ENCODE assay signal across 11 cellular contexts in the genomic region with DNA sequence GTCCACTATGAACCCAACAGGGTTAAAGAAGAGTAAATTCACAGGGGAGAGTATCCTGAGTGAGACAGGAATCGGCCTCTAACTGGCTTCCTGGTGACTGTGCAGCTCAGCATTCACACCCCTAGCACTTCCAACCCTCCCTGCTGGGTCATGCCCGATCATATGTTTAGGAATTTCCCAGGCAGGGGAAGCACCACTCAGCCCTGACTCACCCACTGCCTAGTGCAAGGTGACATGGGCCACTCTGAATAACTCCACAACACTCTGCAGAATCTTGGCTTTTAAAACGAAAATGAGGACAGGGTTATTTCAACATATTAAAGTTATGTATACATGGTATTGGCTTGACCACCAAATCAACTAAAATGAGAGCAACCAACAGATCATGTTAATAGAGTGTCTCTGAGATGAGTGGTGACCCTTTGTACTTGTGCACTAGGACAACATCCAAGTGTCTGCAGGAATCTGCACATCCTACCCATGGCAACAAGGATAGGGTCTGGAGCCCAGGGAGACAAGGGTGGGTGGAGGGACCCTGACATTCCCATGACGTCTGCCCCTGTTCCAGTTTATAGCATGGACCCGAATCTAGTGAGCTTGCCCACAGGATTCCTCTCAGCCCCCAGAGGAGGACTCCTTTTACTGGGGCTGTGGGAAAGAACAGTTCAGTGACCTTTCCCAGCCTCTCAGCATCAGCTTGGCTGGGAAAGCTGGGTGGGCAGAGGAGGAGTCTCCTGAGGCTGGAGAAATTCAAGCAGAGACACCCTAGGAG.
DNase-seq lines count a peak whose midpoint lies in the region; ATAC-seq, FAIRE-seq and TF ChIP-seq lines count a peak whose summit lies in the region.
"Had no signal": no experiment of that assay in that cellular context is flagged by ENCODE, and none has a peak within 500 bp of the region (broad histone marks: within the 10 kb centered on the region; RNA-seq: fewer than 3 reads in every experiment).

No MANE protein-coding gene starts in this region.

- intact Hi-C loops in endothelial cell of umbilical vein (cut with micrococcal nuclease) (no loop called here), lower lobe of right lung (cut with DNase I) (no loop called here)
- intact Hi-C loops in activated T-helper 1 cell treated with anti-CD3 and anti-CD28 coated beads, Interleukin-12 subunit alpha, Interleukin-12 subunit beta, Interleukin-2, Interleukin-4 antibody, amounts not matched to agents 30 ng/mL and 10 ng/mL and 1 ng/mL, durations not matched to agents 14 hours and 24 hours and 36 hours (cut with micrococcal nuclease), result no loop called here

- no peak overlapping the region for H3K4me3 Mint-ChIP-seq in activated T-helper 1 cell treated with anti-CD3 and anti-CD28 coated beads, Interleukin-12 subunit alpha, Interleukin-12 subunit beta, Interleukin-2, Interleukin-4 antibody, amounts not matched to agents 30 ng/mL and 10 ng/mL and 1 ng/mL, durations not matched to agents 14 hours and 24 hours and 36 hours
- no peak overlapping the region for H3K4me3 Mint-ChIP-seq in H9
- H3K4me3 Mint-ChIP-seq: memory B cell had no signal

- H3K36me3 ChIP-seq in endothelial cell of umbilical vein (ENCODE audit: control insufficient read depth in 2 of 2, extremely low read depth in 1 of 2, insufficient read depth in 2 of 2, low read length in 2 of 2), result no peaks in the 10 kb centered on the region
- no peaks in the 10 kb centered on the region for H3K36me3 ChIP-seq in lower lobe of right lung

- TF ChIP-seq POLR2A in endothelial cell of umbilical vein (IDR thresholded peaks at IDR 0.05; ENCODE audit: low read depth, low read length), result no peak

- no TSS peak for BruUV-seq in endothelial cell of umbilical vein (replicated peaks; lab: Mats Ljungman, UMichigan)

- H2AFZ ChIP-seq in endothelial cell of umbilical vein (ENCODE audit: low read depth, low read length) (no peak overlapping the region), H9 (ENCODE audit: low read length) (no peak overlapping the region)

- no peak overlapping the region for H2BK120ac ChIP-seq in H9 (ENCODE audit: low read depth, low read length, poor library complexity, severe bottlenecking)

- no peaks in the 10 kb centered on the region for H3K27me3 Mint-ChIP-seq in activated T-helper 1 cell treated with anti-CD3 and anti-CD28 coated beads, Interleukin-12 subunit alpha, Interleukin-12 subunit beta, Interleukin-2, Interleukin-4 antibody, amounts not matched to agents 30 ng/mL and 10 ng/mL and 1 ng/mL, durations not matched to agents 14 hours and 24 hours and 36 hours (ENCODE audit: insufficient read depth)
- no peaks in the 10 kb centered on the region for H3K27me3 Mint-ChIP-seq in H9 (ENCODE audit: low read depth)
- H3K27me3 Mint-ChIP-seq: memory B cell had no signal

- no peak overlapping the region for H2BK15ac ChIP-seq in H9 (ENCODE audit: low read depth, low read length)

- H3K9me3 ChIP-seq in endothelial cell of umbilical vein (replicated peaks; ENCODE audit: control insufficient read depth, insufficient read depth, low read length) (no peaks in the 10 kb centered on the region), lower lobe of right lung (no peaks in the 10 kb centered on the region), H9 (ENCODE audit: control insufficient read depth, low read depth, low read length) (no peaks in the 10 kb centered on the region)
- H3K9me3 ChIP-seq: ascending aorta had no signal

- H3K27me3 ChIP-seq in endothelial cell of umbilical vein (ENCODE audit: control insufficient read depth in 2 of 2, insufficient read depth in 2 of 2, low read length in 2 of 2) (no peaks in the 10 kb centered on the region), lower lobe of right lung (ENCODE audit: low read depth) (no peaks in the 10 kb centered on the region), H9 (ENCODE audit: insufficient read depth, low read length) (no peaks in the 10 kb centered on the region)
- H3K27me3 ChIP-seq: ascending aorta had no signal

- H3K9me1 ChIP-seq in endothelial cell of umbilical vein (replicated peaks; ENCODE audit: control insufficient read depth, extremely low read depth, insufficient read depth, low read length), result no peaks in the 10 kb centered on the region

- H3K4me1 ChIP-seq in endothelial cell of umbilical vein (ENCODE audit: control insufficient read depth, extremely low read depth, insufficient read depth, low read length) (peaks cover 8% of the 10 kb centered on the region), lower lobe of right lung (peaks cover 8% of the 10 kb centered on the region), H9 (ENCODE audit: insufficient read depth, low read length) (no peaks in the 10 kb centered on the region)
- H3K4me1 ChIP-seq: ascending aorta had no signal

- no peaks in the 10 kb centered on the region for H3K4me1 Mint-ChIP-seq in activated T-helper 1 cell treated with anti-CD3 and anti-CD28 coated beads, Interleukin-12 subunit alpha, Interleukin-12 subunit beta, Interleukin-2, Interleukin-4 antibody, amounts not matched to agents 30 ng/mL and 10 ng/mL and 1 ng/mL, durations not matched to agents 14 hours and 24 hours and 36 hours (ENCODE audit: low read depth)
- H3K4me1 Mint-ChIP-seq in H9, result no peaks in the 10 kb centered on the region
- H3K4me1 Mint-ChIP-seq: memory B cell had no signal

- no peak overlapping the region for H2BK20ac ChIP-seq in H9 (ENCODE audit: low read depth, low read length, poor library complexity, severe bottlenecking)

- no peaks in the 10 kb centered on the region for H3K36me3 Mint-ChIP-seq in activated T-helper 1 cell treated with anti-CD3 and anti-CD28 coated beads, Interleukin-12 subunit alpha, Interleukin-12 subunit beta, Interleukin-2, Interleukin-4 antibody, amounts not matched to agents 30 ng/mL and 10 ng/mL and 1 ng/mL, durations not matched to agents 14 hours and 24 hours and 36 hours (ENCODE audit: low read depth)
- no peaks in the 10 kb centered on the region; a peak in 4 of 7 replicates for H3K36me3 Mint-ChIP-seq in H9 (ENCODE audit: insufficient read depth in 1 of 3, low read depth in 3 of 3)
- H3K36me3 Mint-ChIP-seq: memory B cell had no signal

- H3K14ac ChIP-seq in H9 (ENCODE audit: insufficient read depth, low read length), result no peak overlapping the region

- FAIRE-seq in endothelial cell of umbilical vein (lab: Jason Lieb, UNC), result peak; percentile 64

- no peak overlapping the region for H3K9ac ChIP-seq in endothelial cell of umbilical vein (replicated peaks; ENCODE audit: extremely low read depth, insufficient read depth, low read length)
- no peak overlapping the region for H3K9ac ChIP-seq in H9 (ENCODE audit: extremely low read depth, insufficient read length, low read length)

- no peak overlapping the region for H4K8ac ChIP-seq in H9 (replicated peaks; ENCODE audit: insufficient read length, low read depth, low read length)

- H3K79me2 ChIP-seq in endothelial cell of umbilical vein (ENCODE audit: control insufficient read depth, insufficient read depth, low read length) (no peaks in the 10 kb centered on the region), H9 (ENCODE audit: insufficient read depth, low read length) (no peaks in the 10 kb centered on the region)

- no peak overlapping the region for H2AK5ac ChIP-seq in H9 (ENCODE audit: insufficient read length, low read length)

- H4K91ac ChIP-seq in H9 (ENCODE audit: insufficient read length, low read depth, low read length), result no peak overlapping the region

- peak; percentile 90 to 91 for ATAC-seq in lower lobe of right lung
- ATAC-seq in GM18511 (IDR thresholded peaks at IDR 0.05; ENCODE audit: unreplicated experiment), result no peak

- H3T11ph ChIP-seq in H9 (ENCODE audit: low read length), result no peak overlapping the region

- no peak overlapping the region for H3K56ac ChIP-seq in H9 (ENCODE audit: insufficient read length, low read depth, low read length)

- no peak overlapping the region for H4K5ac ChIP-seq in H9 (ENCODE audit: insufficient read length, low read depth, low read length)

- H3K4me2 ChIP-seq in endothelial cell of umbilical vein (ENCODE audit: insufficient read depth, low read length) (no peak overlapping the region), H9 (ENCODE audit: insufficient read depth, insufficient read length, low read length) (no peak overlapping the region)

- H4K20me1 ChIP-seq in endothelial cell of umbilical vein (replicated peaks; ENCODE audit: control insufficient read depth, extremely low read depth, insufficient read depth, low read length) (no peaks in the 10 kb centered on the region), H9 (ENCODE audit: control insufficient read depth, insufficient read depth, insufficient read length) (no peaks in the 10 kb centered on the region)

- H3K27ac Mint-ChIP-seq in activated T-helper 1 cell treated with anti-CD3 and anti-CD28 coated beads, Interleukin-12 subunit alpha, Interleukin-12 subunit beta, Interleukin-2, Interleukin-4 antibody, amounts not matched to agents 30 ng/mL and 10 ng/mL and 1 ng/mL, durations not matched to agents 14 hours and 24 hours and 36 hours, result no peak overlapping the region
- H3K27ac Mint-ChIP-seq in H9, result no peak overlapping the region
- H3K27ac Mint-ChIP-seq: memory B cell had no signal

- peak; percentile 93 for DNase-seq in AG10803 (ENCODE audit: low read depth)
- peak; percentile 33 for DNase-seq in LoVo (ENCODE audit: low spot score)
- peak; percentile 77 for DNase-seq in endothelial cell of umbilical vein (ENCODE audit: low read depth, low spot score)
- no peak for DNase-seq in lower lobe of right lung
- no peak for DNase-seq in activated T-helper 1 cell treated with anti-CD3 and anti-CD28 coated beads, Interleukin-12 subunit alpha, Interleukin-12 subunit beta, Interleukin-2, Interleukin-4 antibody, amounts not matched to agents 30 ng/mL and 10 ng/mL and 1 ng/mL, durations not matched to agents 14 hours and 24 hours and 36 hours (ENCODE audit: low spot score)
- DNase-seq in hippocampal formation (lab: John Stamatoyannopoulos, UW), result no peak
- no peak for DNase-seq in H9

- no peak overlapping the region for H3K4ac ChIP-seq in H9 (ENCODE audit: low read depth, low read length)

- H3K23me2 ChIP-seq in H9 (ENCODE audit: insufficient read length, low read depth, low read length, poor library complexity, severe bottlenecking), result no peaks in the 10 kb centered on the region

- TF ChIP-seq CTCF in AG10803 (conservative IDR thresholded peaks at IDR 0.05; ENCODE audit: low read length) (no peak), endothelial cell of umbilical vein (IDR thresholded peaks at IDR 0.05; ENCODE audit: extremely low read depth in 1 of 2, insufficient read depth in 1 of 2, low read depth in 1 of 2, low read length in 2 of 2) (no peak), lower lobe of right lung (IDR thresholded peaks at IDR 0.05) (no peak), H9 (conservative IDR thresholded peaks at IDR 0.05) (no peak)

- peaks cover 5% of the 10 kb centered on the region for H3K9me3 Mint-ChIP-seq in activated T-helper 1 cell treated with anti-CD3 and anti-CD28 coated beads, Interleukin-12 subunit alpha, Interleukin-12 subunit beta, Interleukin-2, Interleukin-4 antibody, amounts not matched to agents 30 ng/mL and 10 ng/mL and 1 ng/mL, durations not matched to agents 14 hours and 24 hours and 36 hours
- H3K9me3 Mint-ChIP-seq in H9, result no peaks in the 10 kb centered on the region

- POLR2A ChIA-PET in endothelial cell of umbilical vein (lab: Charles Lee), result no interaction called here

- dilution Hi-C loops in endothelial cell of umbilical vein (cut with MboI; ENCODE audit: extremely low pct_ligation_motif_present, low sequenced_read_pairs), result no loop called here

- H3K4me3 ChIP-seq in AG10803 (ENCODE audit: low read length) (no peak overlapping the region), endothelial cell of umbilical vein (replicated peaks in 1 of 3; ENCODE audit: insufficient read depth in 1 of 3, low read depth in 1 of 3, low read length in 3 of 3) (no peak overlapping the region), lower lobe of right lung (no peak overlapping the region)
- H3K4me3 ChIP-seq: ascending aorta had no signal

- no CpG with 5 or more reads among the region's 5 CpGs for WGBS in H9 (ENCODE audit: extremely low coverage, insufficient read length, low lambda C conversion rate)

- H3K79me1 ChIP-seq in H9 (ENCODE audit: insufficient read depth, low read depth, low read length, poor library complexity, severe bottlenecking), result no peaks in the 10 kb centered on the region

- no peak overlapping the region for H3K18ac ChIP-seq in H9 (ENCODE audit: insufficient read length, low read depth, low read length)

- H2BK12ac ChIP-seq in H9 (ENCODE audit: insufficient read length, low read depth, low read length), result no peak overlapping the region

- CTCF ChIA-PET in endothelial cell of umbilical vein (lab: Charles Lee), result interaction anchor here (1.0 to 1.1 kb wide), 3 partner anchors 13 to 47 kb away, joined by 3 read pairs; no protein-coding TSS in a partner anchor

- no peak overlapping the region for H3K27ac ChIP-seq in endothelial cell of umbilical vein (ENCODE audit: insufficient read depth, low read depth, low read length)
- H3K27ac ChIP-seq in lower lobe of right lung, result peak overlapping the region; percentile 54
- no peak overlapping the region for H3K27ac ChIP-seq in H9 (ENCODE audit: insufficient read length, low read depth, low read length)
- H3K27ac ChIP-seq: ascending aorta, HL-60 had no signal

- no peak overlapping the region for H3K23ac ChIP-seq in H9 (ENCODE audit: insufficient read length, low read depth, low read length)

- no peak overlapping the region for H2BK5ac ChIP-seq in H9 (ENCODE audit: insufficient read length, low read length)

Comparison
In these comparisons a context has a peak if more than half of its experiments do, and no peak if none do; other contexts are left out.
1. DNase-seq: peak in AG10803 (single experiment), LoVo (single experiment) and endothelial cell of umbilical vein (single experiment); none in lower lobe of right lung (single experiment), activated T-helper 1 cell treated with anti-CD3 and anti-CD28 coated beads, Interleukin-12 subunit alpha, Interleukin-12 subunit beta, Interleukin-2, Interleukin-4 antibody, amounts not matched to agents 30 ng/mL and 10 ng/mL and 1 ng/mL, durations not matched to agents 14 hours and 24 hours and 36 hours (single experiment), hippocampal formation (0 of 2) and H9 (single experiment).